9 cellular contexts compared by ENCODE assay signal in genomic region chrX:57136589-57136988, GRCh38. TPM values are rescaled to one million over a fixed set of nuclear protein-coding genes. Genes with fewer than 3 reads are reported as not detected.
DNase-seq lines count a peak whose midpoint lies in the region; ATAC-seq and TF ChIP-seq lines count a peak whose summit lies in the region.
"Not testable (repeated sequence)": the region's sequence is repeated elsewhere in the genome, so short reads cannot be mapped to it uniquely, and the experiment has no call there.
"Had no signal": no experiment of that assay in that cellular context is flagged by ENCODE, and none has a peak within 500 bp of the region (broad histone marks: within the 10 kb centered on the region; RNA-seq: fewer than 3 reads in every experiment).

No MANE protein-coding gene starts in this region.

- TF ChIP-seq EP300 in esophagus muscularis mucosa (IDR thresholded peaks at IDR 0.05): not testable (repeated sequence)

- not testable (repeated sequence) for BruUV-seq in Calu3 (replicated peaks; lab: Mats Ljungman, UMichigan)

- DNase-seq in Calu3; HFFc6; esophagus muscularis mucosa (ENCODE audit: extremely low spot score); hepatocyte (ENCODE audit: low spot score); mesendoderm; osteocyte (ENCODE audit: extremely low spot score, unreplicated experiment); thoracic aorta (ENCODE audit: low spot score): not testable (repeated sequence)

- not testable (repeated sequence) for H3K9me3 Mint-ChIP-seq in Calu3 (ENCODE audit: low read depth, unreplicated experiment); HFFc6; brain
- H3K9me3 Mint-ChIP-seq in osteocyte (ENCODE audit: unreplicated experiment): peaks cover 22% of the 10 kb centered on the region

- not testable (repeated sequence) for H3K27me3 Mint-ChIP-seq in Calu3 (ENCODE audit: unreplicated experiment); HFFc6 (ENCODE audit: insufficient read depth); brain; osteocyte (ENCODE audit: unreplicated experiment)

- H3K4me3 Mint-ChIP-seq in Calu3 (ENCODE audit: low read depth, unreplicated experiment) (peak overlapping the region; percentile 68), HFFc6 (peak overlapping the region; percentile 78; the same call in 1 of the 2 replicates), brain (peak overlapping the region in 4 of 5 experiments; percentile 75 to 81 (median 76)), osteocyte (ENCODE audit: unreplicated experiment) (peak overlapping the region; percentile 76)

- H3K56ac ChIP-seq in mesendoderm (ENCODE audit: low read length): peak overlapping the region; percentile 63

- H3K36me3 ChIP-seq in esophagus muscularis mucosa; hepatocyte (replicated peaks; ENCODE audit: insufficient read depth, low read depth); mesendoderm (ENCODE audit: control insufficient read depth, insufficient read depth, low read length); thoracic aorta: not testable (repeated sequence)

- not testable (repeated sequence) for H3K27me3 ChIP-seq in esophagus muscularis mucosa; hepatocyte; mesendoderm (ENCODE audit: insufficient read depth, low read length, poor library complexity); thoracic aorta (replicated peaks; ENCODE audit: insufficient read depth)

- not testable (repeated sequence) for H3K27ac Mint-ChIP-seq in Calu3 (ENCODE audit: unreplicated experiment); HFFc6
- peak overlapping the region in 3 of 5 experiments; percentile 8 to 93 (median 75) for H3K27ac Mint-ChIP-seq in brain
- peak overlapping the region; percentile 44 for H3K27ac Mint-ChIP-seq in osteocyte (ENCODE audit: unreplicated experiment)

- not testable (repeated sequence) for H4K5ac ChIP-seq in mesendoderm (ENCODE audit: low read length)

- H3K9me3 ChIP-seq in esophagus muscularis mucosa; hepatocyte (ENCODE audit: low read depth); thoracic aorta: not testable (repeated sequence)

- not testable (repeated sequence) for H2AFZ ChIP-seq in hepatocyte

- H4K8ac ChIP-seq in mesendoderm (ENCODE audit: low read depth, low read length): not testable (repeated sequence)

- not testable (repeated sequence) for H4K20me1 ChIP-seq in hepatocyte (ENCODE audit: insufficient read depth, poor library complexity, severe bottlenecking)

- H3K23ac ChIP-seq in mesendoderm (ENCODE audit: low read length): not testable (repeated sequence)

- 79% methylated on average over 1 of the region's 3 CpGs for WGBS in esophagus muscularis mucosa
- 88% methylated on average over 1 of the region's 3 CpGs for WGBS in hepatocyte (ENCODE audit: low lambda C conversion rate, missing lambda C conversion rate)
- WGBS in mesendoderm (ENCODE audit: extremely low coverage, insufficient coverage, low lambda C conversion rate): no CpG with 5 or more reads among the region's 3 CpGs

- H2AK5ac ChIP-seq in mesendoderm (ENCODE audit: low read length): not testable (repeated sequence)

- peak overlapping the region; percentile 80 for H3K4me2 ChIP-seq in hepatocyte
- peak overlapping the region; percentile 5 for H3K4me2 ChIP-seq in mesendoderm (ENCODE audit: low read length)

- TF ChIP-seq CTCF in Calu3 (IDR thresholded peaks at IDR 0.05; ENCODE audit: unreplicated experiment); HFFc6 (IDR thresholded peaks at IDR 0.05); brain (conservative IDR thresholded peaks at IDR 0.05); esophagus muscularis mucosa (IDR thresholded peaks at IDR 0.05); hepatocyte (IDR thresholded peaks at IDR 0.05; ENCODE audit: poor library complexity); osteocyte (IDR thresholded peaks at IDR 0.05); thoracic aorta (IDR thresholded peaks at IDR 0.05): not testable (repeated sequence)

- peak overlapping the region; percentile 61 for H3K9ac ChIP-seq in mesendoderm (ENCODE audit: low read length)

- CTCF ChIA-PET in Calu3 (lab: Charles Lee): not testable (repeated sequence)

- not testable (repeated sequence) for H3K36me3 Mint-ChIP-seq in Calu3 (ENCODE audit: insufficient read depth, unreplicated experiment); HFFc6 (ENCODE audit: low read depth); brain; osteocyte (ENCODE audit: unreplicated experiment)

- not testable (repeated sequence) for H3K4me1 ChIP-seq in esophagus muscularis mucosa; hepatocyte (ENCODE audit: insufficient read depth); mesendoderm (ENCODE audit: control insufficient read depth, low read depth, low read length); thoracic aorta (ENCODE audit: control insufficient read depth in 1 of 2, low read depth in 2 of 2)

- H3K9me2 ChIP-seq in hepatocyte (replicated peaks; ENCODE audit: insufficient read depth): not testable (repeated sequence)

- H3K27ac ChIP-seq in esophagus muscularis mucosa (replicated peaks in 1 of 4); mesendoderm (ENCODE audit: low read depth, low read length); thoracic aorta: not testable (repeated sequence)
- peak overlapping the region; percentile 76 for H3K27ac ChIP-seq in hepatocyte

- peaks cover 23% of the 10 kb centered on the region for H3K4me1 Mint-ChIP-seq in Calu3 (ENCODE audit: low read depth, unreplicated experiment)
- peaks cover 13% of the 10 kb centered on the region for H3K4me1 Mint-ChIP-seq in HFFc6 (ENCODE audit: low read depth)
- H3K4me1 Mint-ChIP-seq in brain: peaks cover 11% of the 10 kb centered on the region
- H3K4me1 Mint-ChIP-seq in osteocyte (ENCODE audit: unreplicated experiment): peaks cover 13% of the 10 kb centered on the region

- not testable (repeated sequence) for H2BK5ac ChIP-seq in mesendoderm (ENCODE audit: low read length)

- H3K18ac ChIP-seq in mesendoderm (ENCODE audit: low read length): not testable (repeated sequence)

- peak overlapping the region in 3 of 4 donors; percentile 34 to 48 (median 42) for H3K4me3 ChIP-seq in esophagus muscularis mucosa
- not testable (repeated sequence) for H3K4me3 ChIP-seq in hepatocyte; mesendoderm (ENCODE audit: low read length)
- peak overlapping the region; percentile 53 for H3K4me3 ChIP-seq in thoracic aorta

- not testable (repeated sequence) for H3K79me2 ChIP-seq in hepatocyte; mesendoderm (ENCODE audit: control insufficient read depth, insufficient read depth, low read length)

- intact Hi-C loops in Calu3 (cut with micrococcal nuclease; ENCODE audit: unreplicated experiment); esophagus muscularis mucosa (cut with DNase I): not testable (repeated sequence)

- H3K4ac ChIP-seq in mesendoderm (ENCODE audit: low read depth, low read length): not testable (repeated sequence)

- H3K79me1 ChIP-seq in mesendoderm (ENCODE audit: low read length): not testable (repeated sequence)

- H2BK15ac ChIP-seq in mesendoderm (replicated peaks; ENCODE audit: low read depth): not testable (repeated sequence)

- H2BK120ac ChIP-seq in mesendoderm (ENCODE audit: low read depth, low read length): not testable (repeated sequence)

- not testable (repeated sequence) for ATAC-seq in thoracic aorta (ENCODE audit: insufficient number of reproducible peaks, low FRiP score, low read depth)

- not testable (repeated sequence) for TF ChIP-seq POLR2A in esophagus muscularis mucosa (IDR thresholded peaks at IDR 0.05; ENCODE audit: low read depth)

RNA-seq across cellular contexts. Expression of gene SPIN2A, which starts 0.6 kb away (rescaled TPM):
- total RNA-seq in Calu3 (2022) (1.6 and 1.7 TPM in 2 replicates), esophagus muscularis mucosa (under 1 TPM in 3 of 4 donors, not detected in 1; 0.17 to 0.58 (median 0.34) TPM), hepatocyte (0.24 and 1.0 TPM in 2 replicates), osteocyte (1.2 and 2.5 TPM in 2 replicates), thoracic aorta (under 1 TPM; 0.35 to 0.54 TPM)
- total RNA-seq in HFFc6 (2021; fragmentation: NEBNext Ultra II Directional; extraction: Animal tissue kit (Norgen Biotek cat#: 25700)): 1 to 10 TPM in 1 of 6 experiments, under 1 TPM in 5; 0.33 to 1.0 (median 0.79) TPM
- polyA plus RNA-seq in brain (ENCODE audit: insufficient read depth, low read depth, low replicate concordance) (0.73 TPM), hepatocyte (1.8 and 3.0 TPM in 2 replicates)
- polyA plus RNA-seq in mesendoderm (2013, experiment 1 of 2): 2.3 TPM
- polyA plus RNA-seq in mesendoderm (2013, experiment 2 of 2): 2.1 TPM
- total RNA-seq: M059J had no signal

RNA-seq across cellular contexts. Expression of gene SPIN2B, which starts 15.2 kb away (rescaled TPM):
- total RNA-seq in Calu3 (2022) (12.8 and 14.0 TPM in 2 replicates), esophagus muscularis mucosa (10 to 100 TPM in 1 of 4 donors, 1 to 10 TPM in 3; 6.2 to 15.4 (median 9.3) TPM), hepatocyte (8.0 and 9.1 TPM in 2 replicates), osteocyte (17.7 and 18.9 TPM in 2 replicates), thoracic aorta (10 to 100 TPM; 16.8 to 19.0 TPM)
- 10 to 100 TPM in 1 of 6 experiments, 1 to 10 TPM in 5; 8.1 to 11.4 (median 9.6) TPM for total RNA-seq in HFFc6 (2021; fragmentation: NEBNext Ultra II Directional; extraction: Animal tissue kit (Norgen Biotek cat#: 25700))
- polyA plus RNA-seq in brain (ENCODE audit: insufficient read depth, low read depth, low replicate concordance) (6.3 TPM), hepatocyte (10.9 and 13.7 TPM in 2 replicates)
- 4.4 TPM for polyA plus RNA-seq in mesendoderm (2013, experiment 1 of 2)
- polyA plus RNA-seq in mesendoderm (2013, experiment 2 of 2): 4.8 TPM
